Comparison of ENCODE assay signal across 1 cellular context in genomic region chr19:50349277-50350057, GRCh38.
TF ChIP-seq lines count a peak whose summit lies in the region.

No MANE protein-coding gene starts in this region.

TF ChIP-seq in HepG2, 621 proteins besides CTCF, POLR2A, EP300 and RAD21 (continued from another document and continues in another):
- TF ChIP-seq NR2C2 (CRISPR knock-in tag; IDR thresholded peaks at IDR 0.05; ENCODE audit: borderline replicate concordance) (peak; percentile 66), TOE1 (CRISPR knock-in tag; IDR thresholded peaks at IDR 0.05) (no peak), NAIF1 (CRISPR knock-in tag; IDR thresholded peaks at IDR 0.05; ENCODE audit: borderline replicate concordance) (no peak), ZNF30 (CRISPR knock-in tag; IDR thresholded peaks at IDR 0.05) (no peak), ZNF746 (CRISPR knock-in tag; IDR thresholded peaks at IDR 0.05) (no peak), ZHX1 (CRISPR knock-in tag; IDR thresholded peaks at IDR 0.05; ENCODE audit: low read depth) (0 out of 2 replicates have a peak, but pooled peaks have one; percentile 23), TIGD3 (CRISPR knock-in tag; IDR thresholded peaks at IDR 0.05; ENCODE audit: borderline replicate concordance) (no peak), RNF219 (CRISPR knock-in tag; IDR thresholded peaks at IDR 0.05) (no peak), TERF1 (CRISPR knock-in tag; IDR thresholded peaks at IDR 0.05) (no peak), PAF1 (CRISPR knock-in tag; IDR thresholded peaks at IDR 0.05) (no peak), CCDC6 (CRISPR knock-in tag; IDR thresholded peaks at IDR 0.05) (no peak), ZNF280B (CRISPR knock-in tag; IDR thresholded peaks at IDR 0.05; ENCODE audit: borderline replicate concordance) (no peak), ZNF20 (CRISPR knock-in tag; IDR thresholded peaks at IDR 0.05) (no peak), ZNF670 (CRISPR knock-in tag; IDR thresholded peaks at IDR 0.05; ENCODE audit: borderline replicate concordance) (no peak), ZNF841 (CRISPR knock-in tag; IDR thresholded peaks at IDR 0.05; ENCODE audit: borderline replicate concordance) (no peak), KLF13 (CRISPR knock-in tag; IDR thresholded peaks at IDR 0.05) (no peak), ZNF263 (CRISPR knock-in tag; IDR thresholded peaks at IDR 0.05) (no peak), ZUFSP (CRISPR knock-in tag; IDR thresholded peaks at IDR 0.05; ENCODE audit: borderline replicate concordance) (no peak), GPBP1L1 (CRISPR knock-in tag; IDR thresholded peaks at IDR 0.05) (no peak), ZNF672 (CRISPR knock-in tag; IDR thresholded peaks at IDR 0.05) (no peak), MATR3 (CRISPR knock-in tag; IDR thresholded peaks at IDR 0.05) (no peak), ZKSCAN1 (IDR thresholded peaks at IDR 0.05; ENCODE audit: low read length) (no peak), DRAP1 (CRISPR knock-in tag; IDR thresholded peaks at IDR 0.05) (peak; percentile 27; the same call in 1 of the 2 replicates), HNF4A (CRISPR knock-in tag; IDR thresholded peaks at IDR 0.05) (peak; percentile 78), HOXA3 (CRISPR knock-in tag; IDR thresholded peaks at IDR 0.05) (no peak; the same call in 1 of the 2 replicates), ATF4 (CRISPR knock-in tag; IDR thresholded peaks at IDR 0.05) (no peak), ZKSCAN8 (CRISPR knock-in tag; IDR thresholded peaks at IDR 0.05; ENCODE audit: borderline replicate concordance) (no peak), UBTF (CRISPR knock-in tag; IDR thresholded peaks at IDR 0.05) (no peak), ARNTL (CRISPR knock-in tag; IDR thresholded peaks at IDR 0.05) (no peak), ZGPAT (CRISPR knock-in tag; IDR thresholded peaks at IDR 0.05) (peak; percentile 42; the same call in 1 of the 2 replicates), KAT8 (CRISPR knock-in tag; IDR thresholded peaks at IDR 0.05) (peak; percentile 16; the same call in 1 of the 2 replicates), ARID5B (CRISPR knock-in tag; IDR thresholded peaks at IDR 0.05) (0 out of 2 replicates have a peak, but pooled peaks have one; percentile 38), ZNF652 (CRISPR knock-in tag; IDR thresholded peaks at IDR 0.05; ENCODE audit: borderline replicate concordance, low read depth) (no peak), DBP (CRISPR knock-in tag; IDR thresholded peaks at IDR 0.05; ENCODE audit: not compliant biosample characterization) (no peak)
